7 cellular contexts compared by ENCODE assay signal in the genomic region with DNA sequence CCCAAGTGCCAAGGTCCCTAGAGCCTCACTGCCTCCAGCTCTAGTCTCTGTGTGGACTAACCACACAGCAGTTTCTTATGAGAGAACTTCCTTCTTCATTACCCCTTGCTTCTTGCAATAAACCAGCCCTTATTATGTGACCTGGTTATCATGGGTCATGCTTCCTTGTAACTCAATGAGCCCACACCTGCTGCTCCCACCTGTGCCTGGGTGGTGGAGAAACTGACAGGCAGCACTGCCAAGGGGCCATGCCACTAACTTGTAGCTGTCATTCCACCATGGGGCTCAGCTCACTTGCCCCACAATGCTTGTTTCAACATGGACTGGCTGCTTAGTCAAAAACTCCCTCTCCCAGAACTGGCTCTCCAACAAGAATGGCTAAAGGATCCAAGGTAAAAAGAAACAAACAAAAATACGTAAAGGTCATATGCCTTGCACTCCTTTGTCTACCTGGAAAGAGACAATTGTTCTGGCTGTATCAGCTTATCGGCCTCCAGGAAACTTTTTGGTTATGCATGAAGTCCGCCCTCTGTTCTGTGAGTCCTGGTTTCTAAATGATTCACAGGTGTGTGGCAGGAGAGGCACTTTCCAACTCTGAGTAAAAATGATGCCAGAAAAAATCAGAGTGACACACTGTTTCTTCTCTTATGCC.
DNase-seq lines count a peak whose midpoint lies in the region; ATAC-seq lines count a peak whose summit lies in the region.

No MANE protein-coding gene starts in this region.

- DNase-seq in activated CD8-positive, alpha-beta memory T cell treated with anti-CD3 and anti-CD28 coated beads, Interleukin-2, amount 50 U/mL, for 48 hours: peak; percentile 73
- DNase-seq in stimulated activated CD4-positive, alpha-beta T cell treated with anti-CD3 and anti-CD28 coated beads, TNF-alpha, amount 100 ng/mL, for 48 hours (ENCODE audit: low read depth in 3 of 3): peak; percentile 19 to 44 (median 30)
- DNase-seq in substantia nigra (lab: John Stamatoyannopoulos, UW): no peak
- no peak for DNase-seq in LoVo (ENCODE audit: low spot score)
- DNase-seq in left lobe of liver (ENCODE audit: low spot score): no peak

- peak; percentile 86 for ATAC-seq in GM19395 (IDR thresholded peaks at IDR 0.05; ENCODE audit: unreplicated experiment)
- ATAC-seq in HG02981 (IDR thresholded peaks at IDR 0.05; ENCODE audit: unreplicated experiment): peak; percentile 79
- no peak for ATAC-seq in left lobe of liver

- H3K27ac ChIP-seq in substantia nigra (ENCODE audit: low read depth, low read length, poor library complexity, severe bottlenecking): no peak overlapping the region

Comparison
In these comparisons a context has a peak if more than half of its experiments do, and no peak if none do; other contexts are left out.
1. DNase-seq: peak in activated CD8-positive, alpha-beta memory T cell treated with anti-CD3 and anti-CD28 coated beads, Interleukin-2, amount 50 U/mL, for 48 hours (single experiment) and stimulated activated CD4-positive, alpha-beta T cell treated with anti-CD3 and anti-CD28 coated beads, TNF-alpha, amount 100 ng/mL, for 48 hours (3 of 3); none in substantia nigra (0 of 49), LoVo (single experiment) and left lobe of liver (single experiment).